ENCODE assay signal across 10 cellular contexts in the genomic region with DNA sequence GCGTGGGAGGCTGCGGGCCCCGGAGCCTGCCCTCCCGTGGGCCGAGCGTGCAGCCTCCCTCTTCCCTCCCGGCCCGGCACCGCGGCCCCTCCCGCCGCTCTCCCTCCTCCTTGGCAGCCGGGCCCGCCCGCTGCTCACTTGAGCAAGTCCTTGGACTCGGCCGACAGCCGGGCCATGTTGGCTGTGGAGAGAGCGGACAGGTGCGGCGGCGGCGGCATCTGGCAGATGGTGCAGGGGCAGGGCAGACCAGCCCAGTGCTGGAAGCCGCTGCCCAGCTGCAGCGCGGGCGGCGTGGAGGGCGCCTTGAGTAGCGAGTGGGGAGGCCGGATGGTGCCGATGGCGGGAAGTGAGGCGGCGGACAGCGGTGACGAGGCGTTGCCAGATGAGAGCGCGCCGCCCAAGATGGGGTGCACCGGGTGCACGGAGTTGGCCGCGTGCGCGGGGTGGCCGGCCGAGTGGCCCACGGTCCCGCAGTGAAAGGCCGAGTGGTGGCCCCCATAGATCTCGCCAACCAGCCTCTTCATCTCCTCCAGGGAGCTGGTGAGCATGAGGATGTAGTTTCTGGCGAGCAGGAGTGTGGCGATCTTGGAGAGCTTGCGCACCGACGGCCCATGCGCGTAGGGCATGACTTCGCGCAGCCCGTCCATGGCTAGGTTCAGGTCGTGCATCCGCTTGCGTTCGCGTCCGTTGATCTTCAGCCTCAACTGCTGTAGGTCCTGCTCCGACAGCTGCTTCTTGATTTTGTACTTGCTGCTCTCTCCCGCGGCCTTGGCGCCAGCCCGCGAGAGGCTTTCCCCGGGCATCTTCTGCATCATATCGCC. TPM values are rescaled to one million over a fixed set of nuclear protein-coding genes. Genes with fewer than 3 reads are reported as not detected.
DNase-seq lines count a peak whose midpoint lies in the region; ATAC-seq and TF ChIP-seq lines count a peak whose summit lies in the region.
"Had no signal": no experiment of that assay in that cellular context is flagged by ENCODE, and none has a peak within 500 bp of the region (broad histone marks: within the 10 kb centered on the region; RNA-seq: fewer than 3 reads in every experiment).

No MANE protein-coding gene starts in this region.

- peaks cover 92% of the 10 kb centered on the region for H3K27me3 Mint-ChIP-seq in activated CD4-positive, alpha-beta T cell treated with anti-CD3 and anti-CD28 coated beads, Interleukin-2, amount 10 ng/mL, durations not matched to agents 24 days and 14 days
- peaks cover 98% of the 10 kb centered on the region for H3K27me3 Mint-ChIP-seq in activated T-cell treated with anti-CD3 and anti-CD28 coated beads, Interleukin-2, amount 50 U/mL, for 24 hours
- peaks cover 81 to 99% of the 10 kb centered on the region in 2 donors for H3K27me3 Mint-ChIP-seq in stimulated activated naive B cell treated with anti-CD40 and anti-IgM and Interleukin-4, amounts not matched to agents 10 μg/mL and 1 μg/mL and 100 μg/mL, for 72 hours

- peak overlapping the region; percentile 66 for H3K4me3 Mint-ChIP-seq in activated CD4-positive, alpha-beta T cell treated with anti-CD3 and anti-CD28 coated beads, Interleukin-2, amount 10 ng/mL, durations not matched to agents 24 days and 14 days
- H3K4me3 Mint-ChIP-seq in activated T-cell treated with anti-CD3 and anti-CD28 coated beads, Interleukin-2, amount 50 U/mL, for 24 hours = peak overlapping the region; percentile 61
- H3K4me3 Mint-ChIP-seq in stimulated activated naive B cell treated with anti-CD40 and anti-IgM and Interleukin-4, amounts not matched to agents 10 μg/mL and 1 μg/mL and 100 μg/mL, for 72 hours = peak overlapping the region; percentile 70 to 76

- H3K27ac Mint-ChIP-seq in activated CD4-positive, alpha-beta T cell treated with anti-CD3 and anti-CD28 coated beads, Interleukin-2, amount 10 ng/mL, durations not matched to agents 24 days and 14 days = peak overlapping the region; percentile 64
- H3K27ac Mint-ChIP-seq in activated T-cell treated with anti-CD3 and anti-CD28 coated beads, Interleukin-2, amount 50 U/mL, for 24 hours = peak overlapping the region; percentile 50
- H3K27ac Mint-ChIP-seq in stimulated activated naive B cell treated with anti-CD40 and anti-IgM and Interleukin-4, amounts not matched to agents 10 μg/mL and 1 μg/mL and 100 μg/mL, for 72 hours = peak overlapping the region; percentile 93

- H3K4me3 ChIP-seq in iPS-18c (ENCODE audit: insufficient read depth, low read depth, low read length) = peak overlapping the region; percentile 67
- no peak overlapping the region for H3K4me3 ChIP-seq in BE2C (ENCODE audit: low read depth, low read length)

- H3K4me1 ChIP-seq in BE2C = no peaks in the 10 kb centered on the region

- peak; percentile 74 for DNase-seq in activated CD4-positive, alpha-beta T cell treated with anti-CD3 and anti-CD28 coated beads, Interleukin-2, amount 10 ng/mL, durations not matched to agents 24 days and 14 days
- no peak for DNase-seq in activated CD4-positive, alpha-beta T cell treated with anti-CD3 and anti-CD28 coated beads, Interleukin-2, amount 50 U/mL, for 4 hours
- peak; percentile 54 for DNase-seq in activated T-cell treated with anti-CD3 and anti-CD28 coated beads, Interleukin-2, amount 50 U/mL, for 24 hours
- no peak for DNase-seq in stimulated activated naive B cell treated with anti-CD40 and anti-IgM and Interleukin-4, amounts not matched to agents 10 μg/mL and 1 μg/mL and 100 μg/mL, for 72 hours
- no peak for DNase-seq in HuH-7 (ENCODE audit: low spot score)
- DNase-seq in BE2C = no peak
- DNase-seq: effector memory CD4-positive, alpha-beta T cell; NCI-H2107 had no signal

- no peaks in the 10 kb centered on the region for H3K36me3 ChIP-seq in BE2C

- TF ChIP-seq CTCF in BE2C (IDR thresholded peaks at IDR 0.05; ENCODE audit: low read depth, low read length) = no peak

- peaks cover 8% of the 10 kb centered on the region for H3K9me3 Mint-ChIP-seq in activated CD4-positive, alpha-beta T cell treated with anti-CD3 and anti-CD28 coated beads, Interleukin-2, amount 10 ng/mL, durations not matched to agents 24 days and 14 days
- H3K9me3 Mint-ChIP-seq in activated T-cell treated with anti-CD3 and anti-CD28 coated beads, Interleukin-2, amount 50 U/mL, for 24 hours = no peaks in the 10 kb centered on the region
- H3K9me3 Mint-ChIP-seq in stimulated activated naive B cell treated with anti-CD40 and anti-IgM and Interleukin-4, amounts not matched to agents 10 μg/mL and 1 μg/mL and 100 μg/mL, for 72 hours = peaks cover 0 to 4% of the 10 kb centered on the region in 2 donors

- peaks cover 42% of the 10 kb centered on the region for H3K4me1 Mint-ChIP-seq in activated CD4-positive, alpha-beta T cell treated with anti-CD3 and anti-CD28 coated beads, Interleukin-2, amount 10 ng/mL, durations not matched to agents 24 days and 14 days
- peaks cover 80% of the 10 kb centered on the region for H3K4me1 Mint-ChIP-seq in activated T-cell treated with anti-CD3 and anti-CD28 coated beads, Interleukin-2, amount 50 U/mL, for 24 hours (ENCODE audit: low read depth)
- peaks cover 42 to 81% of the 10 kb centered on the region in 2 donors for H3K4me1 Mint-ChIP-seq in stimulated activated naive B cell treated with anti-CD40 and anti-IgM and Interleukin-4, amounts not matched to agents 10 μg/mL and 1 μg/mL and 100 μg/mL, for 72 hours

- peaks cover 2% of the 10 kb centered on the region for H3K9me3 ChIP-seq in iPS-18c (ENCODE audit: control insufficient read depth, insufficient read depth, low read length)
- H3K9me3 ChIP-seq in BE2C = peaks cover 4% of the 10 kb centered on the region; the same call in 1 of the 2 replicates

- peaks cover 99% of the 10 kb centered on the region for H3K27me3 ChIP-seq in BE2C

- ATAC-seq in stimulated activated naive B cell treated with anti-CD40 and anti-IgM and Interleukin-4, amounts not matched to agents 10 μg/mL and 1 μg/mL and 100 μg/mL, for 72 hours (replicated peaks) = no peak
- ATAC-seq in HG03439 (IDR thresholded peaks at IDR 0.05; ENCODE audit: unreplicated experiment) = no peak

- peaks cover 8% of the 10 kb centered on the region for H3K36me3 Mint-ChIP-seq in activated CD4-positive, alpha-beta T cell treated with anti-CD3 and anti-CD28 coated beads, Interleukin-2, amount 10 ng/mL, durations not matched to agents 24 days and 14 days (ENCODE audit: low read depth)
- H3K36me3 Mint-ChIP-seq in activated T-cell treated with anti-CD3 and anti-CD28 coated beads, Interleukin-2, amount 50 U/mL, for 24 hours (ENCODE audit: low read depth) = no peaks in the 10 kb centered on the region
- peaks cover 2 to 9% of the 10 kb centered on the region in 2 donors for H3K36me3 Mint-ChIP-seq in stimulated activated naive B cell treated with anti-CD40 and anti-IgM and Interleukin-4, amounts not matched to agents 10 μg/mL and 1 μg/mL and 100 μg/mL, for 72 hours

- intact Hi-C loops in activated CD4-positive, alpha-beta T cell treated with anti-CD3 and anti-CD28 coated beads, Interleukin-2, amount 10 ng/mL, durations not matched to agents 24 days and 14 days (cut with micrococcal nuclease) = loop anchor here (5.0 kb wide), 1 partner anchor 614 kb away; a partner anchor contains a TSS

RNA-seq across cellular contexts. Expression of a gene that starts 0.8 kb away (rescaled TPM):
- not detected in 2 replicates for total RNA-seq in activated CD4-positive, alpha-beta T cell treated with anti-CD3 and anti-CD28 coated beads, Interleukin-2, amount 10 ng/mL, durations not matched to agents 24 days and 14 days
- not detected for polyA plus RNA-seq in BE2C (2012; ENCODE audit: insufficient read depth, insufficient read length, low read depth)

Comparison
In these comparisons a context has a peak if more than half of its experiments do, and no peak if none do; other contexts are left out.
1. DNase-seq: peak in activated CD4-positive, alpha-beta T cell treated with anti-CD3 and anti-CD28 coated beads, Interleukin-2, amount 10 ng/mL, durations not matched to agents 24 days and 14 days (single experiment) and activated T-cell treated with anti-CD3 and anti-CD28 coated beads, Interleukin-2, amount 50 U/mL, for 24 hours (single experiment); none in activated CD4-positive, alpha-beta T cell treated with anti-CD3 and anti-CD28 coated beads, Interleukin-2, amount 50 U/mL, for 4 hours (0 of 2), stimulated activated naive B cell treated with anti-CD40 and anti-IgM and Interleukin-4, amounts not matched to agents 10 μg/mL and 1 μg/mL and 100 μg/mL, for 72 hours (single experiment), HuH-7 (single experiment) and BE2C (single experiment).
2. Peak in every context shown above with its lines, with median percentiles within 50 percentile points of each other: H3K27ac Mint-ChIP-seq and H3K4me3 Mint-ChIP-seq.